Comparison of ENCODE assay signal across 12 cellular contexts in genomic region chr5:127925916-127926315, GRCh38.
DNase-seq lines count a peak whose midpoint lies in the region; TF ChIP-seq lines count a peak whose summit lies in the region.
"Had no signal": no experiment of that assay in that cellular context is flagged by ENCODE, and none has a peak within 500 bp of the region (broad histone marks: within the 10 kb centered on the region; RNA-seq: fewer than 3 reads in every experiment).

No MANE protein-coding gene starts in this region.

- no peaks in the 10 kb centered on the region for H3K9me3 ChIP-seq in stomach

- no peaks in the 10 kb centered on the region for H3K27me3 ChIP-seq in stomach

- TF ChIP-seq EP300 in stomach (IDR thresholded peaks at IDR 0.05) = no peak

- H3K4me3 ChIP-seq in stomach = no peak overlapping the region

- no peak for TF ChIP-seq POLR2A in stomach (IDR thresholded peaks at IDR 0.05)

- 18 to 43% (median 41%) methylated on average over 4 of the region's 4 CpGs for WGBS in stomach, 5 donors

- H3K4me1 ChIP-seq in stomach = peaks cover 0 to 22% (median 13%) of the 10 kb centered on the region in 4 donors

- peak overlapping the region; percentile 6 to 70 (median 54) for H3K27ac ChIP-seq in stomach

- intact Hi-C loops in stomach (cut with DNase I; ENCODE audit: low total_unique reads) = no loop called here

- no peaks in the 10 kb centered on the region for H3K36me3 ChIP-seq in stomach

- DNase-seq in NCI-H2171 treated with DMSO at 0.1 percent for 48 hours (lab: John Stamatoyannopoulos, UW) (peak; percentile 4), NCI-H2171 (lab: John Stamatoyannopoulos, UW) (no peak), NCI-H748 treated with DMSO at 0.1 percent for 48 hours (lab: John Stamatoyannopoulos, UW) (peak; percentile 22), dermis blood vessel endothelial cell (peak; percentile 37), stomach (peak; percentile 56), NCI-H510A treated with DMSO at 0.1 percent for 48 hours (lab: John Stamatoyannopoulos, UW) (no peak), cerebellar cortex (ENCODE audit: low spot score) (no peak)
- DNase-seq in stimulated activated CD4-positive, alpha-beta T cell treated with anti-CD3 and anti-CD28 coated beads, Interleukin-1b, Interleukin-23, amount 100 ng/mL, for 48 hours = no peak
- DNase-seq: activated CD8-positive, alpha-beta memory T cell treated with anti-CD3 and anti-CD28 coated beads, Interleukin-2, amount 50 U/mL, for 4 hours; cerebellar nuclear complex; erythroblast; IMR-90 had no signal

- TF ChIP-seq CTCF in stomach (IDR thresholded peaks at IDR 0.05) = no peak

Comparison
In these comparisons a context has a peak if more than half of its experiments do, and no peak if none do; other contexts are left out.
1. DNase-seq: peak in NCI-H2171 treated with DMSO at 0.1 percent for 48 hours (single experiment), NCI-H748 treated with DMSO at 0.1 percent for 48 hours (single experiment), dermis blood vessel endothelial cell (single experiment) and stomach (single experiment); none in NCI-H2171 (single experiment), NCI-H510A treated with DMSO at 0.1 percent for 48 hours (single experiment), cerebellar cortex (single experiment) and stimulated activated CD4-positive, alpha-beta T cell treated with anti-CD3 and anti-CD28 coated beads, Interleukin-1b, Interleukin-23, amount 100 ng/mL, for 48 hours (single experiment).